9 cellular contexts compared by ENCODE assay signal in genomic region chr19:54231077-54231931, GRCh38. TPM values are rescaled to one million over a fixed set of nuclear protein-coding genes. Genes with fewer than 3 reads are reported as not detected.
A peak's percentile ranks its signal among the peaks of the same experiment; 100 is the strongest.
DNase-seq lines count a peak whose midpoint lies in the region; ATAC-seq and TF ChIP-seq lines count a peak whose summit lies in the region.
"Had no signal": no experiment of that assay in that cellular context is flagged by ENCODE, and none has a peak within 500 bp of the region (broad histone marks: within the 10 kb centered on the region; RNA-seq: fewer than 3 reads in every experiment).

No MANE protein-coding gene starts in this region.

- WGBS in lower leg skin, 2 donors: 19 to 20% methylated on average over 21 of the region's 21 CpGs

- TF ChIP-seq POLR2A in lower leg skin (IDR thresholded peaks at IDR 0.05): no peak

- intact Hi-C loops in lower leg skin (cut with DNase I; ENCODE audit: low total_unique reads): loop anchor here (5.0 kb wide), 1 partner anchor 64 kb away; no protein-coding TSS in a partner anchor

- DNase-seq in DMS114 treated with DMSO at 0.1 percent for 48 hours (lab: John Stamatoyannopoulos, UW; ENCODE audit: unreplicated experiment) (peak; percentile 32), NCI-H526 (lab: John Stamatoyannopoulos, UW) (peak; percentile 83 to 93), dedifferentiated amniotic fluid mesenchymal stem cell (ENCODE audit: extremely low spot score) (peak; percentile 73), lower leg skin (ENCODE audit: low spot score in 2 of 2) (peak; percentile 66 to 96), OCI-M2 (lab: John Stamatoyannopoulos, UW; ENCODE audit: unreplicated experiment) (no peak)
- peak; percentile 74 to 87 for DNase-seq in activated CD4-positive, alpha-beta T cell treated with anti-CD3 and anti-CD28 coated beads, Interleukin-2, amount 50 U/mL, for 24 hours (ENCODE audit: low read depth in 1 of 2, low spot score in 1 of 2)
- peak; percentile 75 to 87 (median 81) for DNase-seq in stimulated activated CD4-positive, alpha-beta T cell treated with anti-CD3 and anti-CD28 coated beads, TNF-alpha, amount 100 ng/mL, for 24 hours (ENCODE audit: low read depth in 3 of 3)

- peak; percentile 63 for ATAC-seq in HG02840 (IDR thresholded peaks at IDR 0.05; ENCODE audit: low FRiP score, unreplicated experiment)

- no peak overlapping the region for H3K4me3 ChIP-seq in lower leg skin (ENCODE audit: low read depth, poor library complexity, severe bottlenecking)

- peak in 1 of 3 donors; percentile 75 for TF ChIP-seq CTCF in lower leg skin (IDR thresholded peaks at IDR 0.05)

RNA-seq across cellular contexts. Expression of gene LILRB3, which starts 8.5 kb away (rescaled TPM):
- total RNA-seq in lower leg skin: 1 to 10 TPM in 2 of 4 donors, under 1 TPM in 2; 0.65 to 7.7 (median 3.5) TPM

RNA-seq across cellular contexts. Expression of gene LILRA6, which starts 11.3 kb away (rescaled TPM):
- total RNA-seq in lower leg skin: 1 to 10 TPM in 2 of 4 donors, under 1 TPM in 1, not detected in 1; 0.98 to 1.6 (median 1.5) TPM

RNA-seq across cellular contexts. Expression of gene LILRB5, which starts 25.8 kb away (rescaled TPM):
- 1 to 10 TPM; 2.5 to 4.9 (median 4.1) TPM for total RNA-seq in lower leg skin
- total RNA-seq: T-helper 2 cell treated with Interferon-gamma antibody and Interleukin-4, amounts not matched to agents 100 ng/mL and 5 ng/mL, for 36 hours had no signal

RNA-seq across cellular contexts. Expression of gene RPS9, which starts 30.6 kb away (rescaled TPM):
- total RNA-seq in lower leg skin: 1,000 to 10,000 TPM; 2,457 to 3,045 (median 2,759) TPM

RNA-seq across cellular contexts. Expression of gene TSEN34, which starts 40.2 kb away (rescaled TPM):
- 100 to 1,000 TPM in 2 of 4 donors, 10 to 100 TPM in 2; 80.5 to 118 (median 107) TPM for total RNA-seq in lower leg skin
